ENCODE assay signal across 10 cellular contexts in the genomic region with DNA sequence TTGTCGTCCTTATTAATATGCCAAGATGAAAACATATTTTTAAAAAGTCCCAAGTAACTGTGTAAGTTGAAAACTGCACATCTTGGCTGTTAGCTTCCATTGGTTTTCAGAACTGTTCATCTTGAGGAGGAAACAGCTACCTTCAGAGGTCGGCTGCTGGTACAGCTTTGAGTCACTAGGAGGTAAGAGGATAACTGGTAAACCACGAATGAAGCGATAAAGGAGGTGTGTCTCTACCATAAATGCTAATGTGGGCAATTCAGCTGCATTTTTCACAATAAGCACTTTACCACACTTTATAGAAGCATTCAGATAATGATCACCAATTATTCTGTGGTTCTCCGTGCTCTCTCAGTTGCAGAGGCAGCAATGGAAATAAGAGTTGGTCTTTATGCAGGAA.
DNase-seq lines count a peak whose midpoint lies in the region; ATAC-seq and TF ChIP-seq lines count a peak whose summit lies in the region.
"Had no signal": no experiment of that assay in that cellular context is flagged by ENCODE, and none has a peak within 500 bp of the region (broad histone marks: within the 10 kb centered on the region; RNA-seq: fewer than 3 reads in every experiment).

No MANE protein-coding gene starts in this region.

- in situ Hi-C loops in GM13976 (cut with MboI; ENCODE audit: low sequenced_read_pairs, unreplicated experiment): no loop called here

- TF ChIP-seq CTCF in CD4-positive, alpha-beta T cell (IDR thresholded peaks at IDR 0.05): no peak
- TF ChIP-seq CTCF in GM13976 (IDR thresholded peaks at IDR 0.05; ENCODE audit: borderline replicate concordance, control extremely low read depth, extremely low read depth, insufficient read depth, missing control alignments): no peak
- no peak for TF ChIP-seq CTCF in esophagus muscularis mucosa (IDR thresholded peaks at IDR 0.05)
- TF ChIP-seq CTCF in Caco-2 (IDR thresholded peaks at IDR 0.05; ENCODE audit: insufficient read depth in 1 of 2, low read depth in 1 of 2, low read length in 1 of 2, severe bottlenecking in 1 of 2, unreplicated experiment in 1 of 2): no peak

- peak overlapping the region; percentile 99 for H3K27ac Mint-ChIP-seq in CD4-positive, alpha-beta T cell
- H3K27ac Mint-ChIP-seq in activated CD4-positive, alpha-beta T cell treated with anti-CD3 and anti-CD28 coated beads, Interleukin-2, amount 10 ng/mL, durations not matched to agents 7 days and 5 days: peak overlapping the region; percentile 100
- H3K27ac Mint-ChIP-seq in Caco-2 (ENCODE audit: unreplicated experiment): no peak overlapping the region

- H3K36me3 Mint-ChIP-seq in CD4-positive, alpha-beta T cell (ENCODE audit: low read depth): peaks cover 16% of the 10 kb centered on the region
- H3K36me3 Mint-ChIP-seq in activated CD4-positive, alpha-beta T cell treated with anti-CD3 and anti-CD28 coated beads, Interleukin-2, amount 10 ng/mL, durations not matched to agents 7 days and 5 days (ENCODE audit: low read depth): no peaks in the 10 kb centered on the region
- H3K36me3 Mint-ChIP-seq in Caco-2 (ENCODE audit: insufficient read depth, unreplicated experiment): peaks cover 30% of the 10 kb centered on the region

- no peaks in the 10 kb centered on the region for H3K36me3 ChIP-seq in esophagus muscularis mucosa
- no peaks in the 10 kb centered on the region for H3K36me3 ChIP-seq in Caco-2 (ENCODE audit: control insufficient read depth, insufficient read depth, low read length)

- peaks cover 0 to 13% (median 9%) of the 10 kb centered on the region in 4 donors for H3K4me1 ChIP-seq in esophagus muscularis mucosa
- peaks cover 11% of the 10 kb centered on the region for H3K4me1 ChIP-seq in Caco-2

- no peak for DNase-seq in CD4-positive, alpha-beta T cell
- DNase-seq in GM13976 (ENCODE audit: low spot score) (peak; percentile 25), esophagus muscularis mucosa (ENCODE audit: extremely low spot score) (no peak), ureter (ENCODE audit: low spot score) (no peak), Caco-2 (no peak), putamen (ENCODE audit: low spot score) (no peak)
- DNase-seq in activated CD4-positive, alpha-beta T cell treated with anti-CD3 and anti-CD28 coated beads, Interleukin-2, amount 10 ng/mL, durations not matched to agents 7 days and 5 days: peak; percentile 71

- H3K27me3 ChIP-seq in CD4-positive, alpha-beta T cell (ENCODE audit: control insufficient read depth, insufficient read depth, low read length): no peaks in the 10 kb centered on the region
- H3K27me3 ChIP-seq in esophagus muscularis mucosa (no peaks in the 10 kb centered on the region), Caco-2 (replicated peaks; ENCODE audit: control insufficient read depth, insufficient read depth, low read length) (no peaks in the 10 kb centered on the region)
- H3K27me3 ChIP-seq: body of pancreas had no signal

- peak overlapping the region; percentile 97 for H3K4me3 Mint-ChIP-seq in CD4-positive, alpha-beta T cell
- H3K4me3 Mint-ChIP-seq in activated CD4-positive, alpha-beta T cell treated with anti-CD3 and anti-CD28 coated beads, Interleukin-2, amount 10 ng/mL, durations not matched to agents 7 days and 5 days: peak overlapping the region; percentile 42
- H3K4me3 Mint-ChIP-seq in Caco-2 (ENCODE audit: unreplicated experiment): no peak overlapping the region

- no peak overlapping the region for H3K27ac ChIP-seq in CD4-positive, alpha-beta T cell (ENCODE audit: low read depth, low read length)
- peak overlapping the region; percentile 97 to 100 (median 99) for H3K27ac ChIP-seq in esophagus muscularis mucosa (replicated peaks in 1 of 4)
- H3K27ac ChIP-seq: VCaP had no signal

- H3K4me3 ChIP-seq in esophagus muscularis mucosa: no peak overlapping the region
- no peak overlapping the region for H3K4me3 ChIP-seq in Caco-2 (ENCODE audit: low read depth, low read length)
- H3K4me3 ChIP-seq: body of pancreas had no signal

- no peaks in the 10 kb centered on the region for H3K9me3 ChIP-seq in CD4-positive, alpha-beta T cell (ENCODE audit: control insufficient read depth, low read length)
- H3K9me3 ChIP-seq in esophagus muscularis mucosa (no peaks in the 10 kb centered on the region), Caco-2 (no peaks in the 10 kb centered on the region)
- H3K9me3 ChIP-seq: body of pancreas had no signal

- POLR2A ChIA-PET in CD4-positive, alpha-beta T cell (lab: Charles Lee): interaction anchor here (0.6 to 1.6 kb wide), 6 partner anchors 8 to 177 kb away, joined by 3 to 11 read pairs (median 4); no protein-coding TSS in a partner anchor
- POLR2A ChIA-PET in activated CD4-positive, alpha-beta T cell treated with anti-CD3 and anti-CD28 coated beads, Interleukin-2, amount 10 ng/mL, durations not matched to agents 7 days and 5 days (lab: Charles Lee): interaction anchor here (1.2 to 1.7 kb wide), 2 partner anchors 137 to 193 kb away, joined by 4 to 10 read pairs; partner anchors contain the start of genes DNAI7, ETFRF1 and KRAS
- POLR2A ChIA-PET in Caco-2 (lab: Charles Lee): no interaction called here

- H3K27me3 Mint-ChIP-seq in CD4-positive, alpha-beta T cell: peaks cover 6% of the 10 kb centered on the region
- H3K27me3 Mint-ChIP-seq in activated CD4-positive, alpha-beta T cell treated with anti-CD3 and anti-CD28 coated beads, Interleukin-2, amount 10 ng/mL, durations not matched to agents 7 days and 5 days: peaks cover 4% of the 10 kb centered on the region
- H3K27me3 Mint-ChIP-seq in Caco-2 (ENCODE audit: insufficient read depth, unreplicated experiment): no peaks in the 10 kb centered on the region

- WGBS in esophagus muscularis mucosa: 65% methylated on average over 5 of the region's 5 CpGs

- intact Hi-C loops in CD4-positive, alpha-beta T cell (cut with DNase I, micrococcal nuclease): loop anchor here in 1 of 2 experiments (2.0 kb wide), 1 partner anchor 397 kb away; no protein-coding TSS in a partner anchor
- intact Hi-C loops in esophagus muscularis mucosa (cut with DNase I): no loop called here
- intact Hi-C loops in Caco-2 (cut with micrococcal nuclease; ENCODE audit: unreplicated experiment): no loop called here

- H3K9me3 Mint-ChIP-seq in CD4-positive, alpha-beta T cell: no peaks in the 10 kb centered on the region
- no peaks in the 10 kb centered on the region for H3K9me3 Mint-ChIP-seq in activated CD4-positive, alpha-beta T cell treated with anti-CD3 and anti-CD28 coated beads, Interleukin-2, amount 10 ng/mL, durations not matched to agents 7 days and 5 days
- H3K9me3 Mint-ChIP-seq in Caco-2 (ENCODE audit: unreplicated experiment): no peaks in the 10 kb centered on the region

- no peak for TF ChIP-seq POLR2A in esophagus muscularis mucosa (IDR thresholded peaks at IDR 0.05; ENCODE audit: low read depth)

- CTCF ChIA-PET in CD4-positive, alpha-beta T cell (lab: Charles Lee): interaction anchor here (1.1 to 1.8 kb wide), 10 partner anchors 9 to 336 kb away, joined by 3 to 12 read pairs (median 6); a partner anchor contains a TSS
- CTCF ChIA-PET in activated CD4-positive, alpha-beta T cell treated with anti-CD3 and anti-CD28 coated beads, Interleukin-2, amount 10 ng/mL, durations not matched to agents 7 days and 5 days (lab: Charles Lee): interaction anchor here (0.9 to 2.2 kb wide), 11 partner anchors 11 to 176 kb away, joined by 3 to 13 read pairs (median 3); no protein-coding TSS in a partner anchor
- CTCF ChIA-PET in Caco-2 (lab: Charles Lee): interaction anchor here (1.1 to 1.5 kb wide), 3 partner anchors 27 to 193 kb away, joined by 3 to 13 read pairs (median 7); partner anchors contain the start of genes DNAI7 and ETFRF1

- no peak for TF ChIP-seq EP300 in esophagus muscularis mucosa (IDR thresholded peaks at IDR 0.05)

- no TSS peak for BruUV-seq in Caco-2 (replicated peaks; lab: Mats Ljungman, UMichigan)

- no peak for ATAC-seq in CD4-positive, alpha-beta T cell (ENCODE audit: poor library complexity)
- ATAC-seq in GM21367 (IDR thresholded peaks at IDR 0.05; ENCODE audit: unreplicated experiment): no peak

- H3K4me1 Mint-ChIP-seq in CD4-positive, alpha-beta T cell (ENCODE audit: low read depth): peaks cover 36% of the 10 kb centered on the region
- peaks cover 47% of the 10 kb centered on the region for H3K4me1 Mint-ChIP-seq in activated CD4-positive, alpha-beta T cell treated with anti-CD3 and anti-CD28 coated beads, Interleukin-2, amount 10 ng/mL, durations not matched to agents 7 days and 5 days
- peaks cover 21% of the 10 kb centered on the region for H3K4me1 Mint-ChIP-seq in Caco-2 (ENCODE audit: low read depth, unreplicated experiment)

Comparison
In these comparisons a context has a peak if more than half of its experiments do, and no peak if none do; other contexts are left out.
1. DNase-seq: peak in GM13976 (single experiment) and activated CD4-positive, alpha-beta T cell treated with anti-CD3 and anti-CD28 coated beads, Interleukin-2, amount 10 ng/mL, durations not matched to agents 7 days and 5 days (single experiment); none in CD4-positive, alpha-beta T cell (0 of 10), esophagus muscularis mucosa (single experiment), ureter (single experiment), Caco-2 (0 of 2) and putamen (single experiment).